ENCODE assay signal across 1 cellular context in the genomic region with DNA sequence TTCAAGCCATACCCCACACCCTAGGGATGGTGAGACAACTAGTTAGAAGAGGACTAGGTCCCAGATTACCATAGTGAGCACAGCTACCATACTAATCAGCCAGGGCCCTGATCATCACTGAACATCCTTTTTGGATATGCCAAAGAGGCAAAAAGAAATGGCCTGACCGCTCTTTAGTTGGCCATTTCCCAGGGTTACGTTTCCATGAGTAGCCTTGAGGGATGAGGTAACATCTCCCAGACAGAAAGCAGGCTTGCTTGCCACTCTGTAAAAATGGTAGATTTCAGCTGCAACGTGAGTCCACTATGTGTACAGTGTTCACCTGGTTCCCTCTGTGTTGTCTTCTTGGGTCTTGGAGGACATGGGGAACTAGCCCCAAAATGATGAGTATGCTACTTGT.
A peak's percentile ranks its signal among the peaks of the same experiment; 100 is the strongest.
TF ChIP-seq lines count a peak whose summit lies in the region.

No MANE protein-coding gene starts in this region.

TF ChIP-seq in K562, 482 proteins besides CTCF, POLR2A, EP300 and RAD21:
- no peak for TF ChIP-seq RFX1 (IDR thresholded peaks at IDR 0.05)
- TF ChIP-seq NR3C1 (CRISPR knock-in tag; IDR thresholded peaks at IDR 0.05) = no peak
- TF ChIP-seq HDAC6 (IDR thresholded peaks at IDR 0.05; ENCODE audit: low read depth, low read length) = no peak
- TF ChIP-seq C11orf30 (IDR thresholded peaks at IDR 0.05; ENCODE audit: low read depth) = peak; percentile 21; the same call in 1 of the 2 replicates
- TF ChIP-seq, protein P1, sequence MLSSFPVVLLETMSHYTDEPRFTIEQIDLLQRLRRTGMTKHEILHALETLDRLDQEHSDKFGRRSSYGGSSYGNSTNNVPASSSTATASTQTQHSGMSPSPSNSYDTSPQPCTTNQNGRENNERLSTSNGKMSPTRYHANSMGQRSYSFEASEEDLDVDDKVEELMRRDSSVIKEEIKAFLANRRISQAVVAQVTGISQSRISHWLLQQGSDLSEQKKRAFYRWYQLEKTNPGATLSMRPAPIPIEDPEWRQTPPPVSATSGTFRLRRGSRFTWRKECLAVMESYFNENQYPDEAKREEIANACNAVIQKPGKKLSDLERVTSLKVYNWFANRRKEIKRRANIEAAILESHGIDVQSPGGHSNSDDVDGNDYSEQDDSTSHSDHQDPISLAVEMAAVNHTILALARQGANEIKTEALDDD (IDR thresholded peaks at IDR 0.05) = peak; percentile 41; the same call in 1 of the 2 replicates
- no peak for TF ChIP-seq RUNX1 (IDR thresholded peaks at IDR 0.05; ENCODE audit: low read depth)
- no peak for TF ChIP-seq ZNF124 (CRISPR knock-in tag; IDR thresholded peaks at IDR 0.05)
- TF ChIP-seq U2AF2 (optimal IDR thresholded peaks at IDR 0.05; ENCODE audit: low read depth, low read length) = no peak
- TF ChIP-seq SRSF3 (IDR thresholded peaks at IDR 0.05; ENCODE audit: insufficient read depth, low read length) = no peak
- no peak for TF ChIP-seq ILF3 (IDR thresholded peaks at IDR 0.05; ENCODE audit: borderline replicate concordance)
